Comparison of ENCODE assay signal across 18 cellular contexts in the genomic region with DNA sequence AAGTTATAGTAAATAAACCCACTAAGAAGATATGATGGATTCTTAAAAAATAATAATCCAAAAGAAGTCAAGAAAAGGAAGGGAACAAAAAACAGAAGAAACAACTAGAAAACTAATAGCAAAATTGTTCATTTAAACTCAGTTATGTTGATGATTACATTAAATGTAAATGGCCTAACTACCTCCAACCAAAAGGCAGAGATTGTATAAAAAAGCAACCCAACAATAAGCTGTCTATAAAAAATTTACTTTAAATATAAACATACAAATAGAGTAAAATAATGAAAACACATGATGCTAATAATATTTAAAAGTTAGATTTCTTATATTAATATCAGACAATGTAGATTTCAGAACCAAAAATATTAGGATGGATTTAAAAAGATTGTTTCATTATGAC.
A peak's percentile ranks its signal among the peaks of the same experiment; 100 is the strongest.
DNase-seq lines count a peak whose midpoint lies in the region; ATAC-seq, FAIRE-seq and TF ChIP-seq lines count a peak whose summit lies in the region.
"Had no signal": no experiment of that assay in that cellular context is flagged by ENCODE, and none has a peak within 500 bp of the region (broad histone marks: within the 10 kb centered on the region; RNA-seq: fewer than 3 reads in every experiment).

No MANE protein-coding gene starts in this region.

- H3K4me1 ChIP-seq in HEK293 (ENCODE audit: control insufficient read depth, insufficient read depth, low read length): no peaks in the 10 kb centered on the region
- H3K4me1 ChIP-seq: BLaER1 treated with 17β-estradiol and CSF1 and Interleukin-3, amounts not matched to agents 10 nM and 100 nM; HAP-1 had no signal

- POLR2A ChIA-PET in HEK293 (lab: Yijun Ruan, JAX) (no interaction called here), WTC11 (lab: Charles Lee) (no interaction called here)

- no peak for TF ChIP-seq POLR2A in H54 (IDR thresholded peaks at IDR 0.05; ENCODE audit: low read depth, low read length)

- no peak overlapping the region for H3K4me3 ChIP-seq in HEK293 (ENCODE audit: low read depth, low read length)
- H3K4me3 ChIP-seq: BLaER1 treated with 17β-estradiol and CSF1 and Interleukin-3, amounts not matched to agents 10 nM and 100 nM; GM12878; HAP-1 had no signal

- H3K9me3 ChIP-seq in HEK293 (ENCODE audit: control insufficient read depth, insufficient read depth, low read depth, low read length): no peaks in the 10 kb centered on the region

- ATAC-seq in WTC11: no peak
- no peak for ATAC-seq in HG03457 (IDR thresholded peaks at IDR 0.05; ENCODE audit: unreplicated experiment)
- ATAC-seq: CD8-positive, alpha-beta T cell; GM12878; HepG2 had no signal

- peak; percentile 51 for FAIRE-seq in endometrium (lab: Jason Lieb, UNC)
- no peak for FAIRE-seq in H54 (lab: Jason Lieb, UNC)
- FAIRE-seq: GM12878, H1, HepG2 had no signal

- H3K4me3 Mint-ChIP-seq in WTC11: no peak overlapping the region
- H3K4me3 Mint-ChIP-seq: B cell; CD8-positive, alpha-beta T cell; HFFc6; IgD-negative memory B cell had no signal

- TF ChIP-seq CTCF in HEK293 (tag by site-specific recombination; IDR thresholded peaks at IDR 0.05): no peak
- TF ChIP-seq CTCF in WTC11 (IDR thresholded peaks at IDR 0.05): no peak

- no peak for DNase-seq in WTC11 (ENCODE audit: low spot score)
- DNase-seq in H54 (ENCODE audit: insufficient read length, low spot score): no peak
- DNase-seq in NCI-H226: no peak
- no peak for DNase-seq in HT-29 (ENCODE audit: low spot score)
- DNase-seq: Calu3; CD8-positive, alpha-beta T cell; DMS79 treated with DMSO at 0.1 percent for 48 hours; HFFc6 had no signal

- H3K27ac ChIP-seq in HEK293 (ENCODE audit: extremely low read depth, low read depth, low read length): no peak overlapping the region
- H3K27ac ChIP-seq: BLaER1 treated with 17β-estradiol and CSF1 and Interleukin-3, amounts not matched to agents 10 nM and 100 nM had no signal

- H3K27ac Mint-ChIP-seq in WTC11: no peak overlapping the region
- H3K27ac Mint-ChIP-seq: B cell; CD8-positive, alpha-beta T cell; HFFc6; IgD-negative memory B cell had no signal

- H3K4me1 Mint-ChIP-seq in WTC11: no peaks in the 10 kb centered on the region
- H3K4me1 Mint-ChIP-seq: B cell, IgD-negative memory B cell had no signal

- CTCF ChIA-PET in HEK293 (lab: Yijun Ruan, JAX): no interaction called here
- CTCF ChIA-PET in WTC11 (lab: Charles Lee): no interaction called here

- no peaks in the 10 kb centered on the region for H3K27me3 Mint-ChIP-seq in WTC11 (ENCODE audit: low read depth)

- peaks cover 27% of the 10 kb centered on the region for H3K36me3 Mint-ChIP-seq in WTC11
- H3K36me3 Mint-ChIP-seq: CD8-positive, alpha-beta T cell had no signal

- H3K9me3 Mint-ChIP-seq in WTC11: peaks cover 46% of the 10 kb centered on the region

- H3K36me3 ChIP-seq in HEK293 (ENCODE audit: control insufficient read depth in 2 of 2, insufficient read depth in 1 of 2, low read length in 2 of 2): no peaks in the 10 kb centered on the region
- H3K36me3 ChIP-seq: BLaER1 treated with 17β-estradiol and CSF1 and Interleukin-3, amounts not matched to agents 10 nM and 100 nM; HAP-1 had no signal

TF ChIP-seq in HEK293, 187 proteins besides CTCF, POLR2A, EP300 and RAD21:
- TF ChIP-seq ZNF426 (tag by site-specific recombination; IDR thresholded peaks at IDR 0.05): no peak
- TF ChIP-seq SETDB1 (IDR thresholded peaks at IDR 0.05; ENCODE audit: insufficient read length, low read length): peak; percentile 75

TF ChIP-seq in WTC11, 78 proteins besides CTCF, POLR2A, EP300 and RAD21:
- TF ChIP-seq, protein P1, sequence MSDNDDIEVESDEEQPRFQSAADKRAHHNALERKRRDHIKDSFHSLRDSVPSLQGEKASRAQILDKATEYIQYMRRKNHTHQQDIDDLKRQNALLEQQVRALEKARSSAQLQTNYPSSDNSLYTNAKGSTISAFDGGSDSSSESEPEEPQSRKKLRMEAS (CRISPR knock-in tag; IDR thresholded peaks at IDR 0.05): no peak
- TF ChIP-seq GTF2I (CRISPR knock-in tag; conservative IDR thresholded peaks at IDR 0.05): 0 out of 2 replicates have a peak, but pooled peaks have one; percentile 33
